11 cellular contexts compared by ENCODE assay signal in genomic region chr1:27116697-27117096, GRCh38. TPM values are rescaled to one million over a fixed set of nuclear protein-coding genes. Genes with fewer than 3 reads are reported as not detected.
DNase-seq lines count a peak whose midpoint lies in the region; ATAC-seq, FAIRE-seq and TF ChIP-seq lines count a peak whose summit lies in the region.
"Had no signal": no experiment of that assay in that cellular context is flagged by ENCODE, and none has a peak within 500 bp of the region (broad histone marks: within the 10 kb centered on the region; RNA-seq: fewer than 3 reads in every experiment).

No MANE protein-coding gene starts in this region.

- H3K27ac ChIP-seq in kidney (ENCODE audit: low read depth in 2 of 2, low read length in 2 of 2), result peak overlapping the region; percentile 16 to 78

- no peak overlapping the region for H3K4me3 Mint-ChIP-seq in activated T-helper 17 cell treated with anti-CD3 and anti-CD28 coated beads, Interleukin-2, amount 50 U/mL, for 72 hours

- H3K9me3 Mint-ChIP-seq in activated T-helper 17 cell treated with anti-CD3 and anti-CD28 coated beads, Interleukin-2, amount 50 U/mL, for 72 hours, result no peaks in the 10 kb centered on the region

- H3K4me1 ChIP-seq in kidney (ENCODE audit: control insufficient read depth in 1 of 2, insufficient read depth in 1 of 2, low read depth in 1 of 2, low read length in 2 of 2), result peaks cover 16 to 25% of the 10 kb centered on the region in 2 donors

- no peaks in the 10 kb centered on the region for H3K9me3 ChIP-seq in kidney (ENCODE audit: control insufficient read depth in 1 of 2, low read length in 2 of 2)

- peak; percentile 44 for DNase-seq in AG08395 (ENCODE audit: low spot score)
- DNase-seq in HCEC 1CT, result peak; percentile 48
- DNase-seq in kidney, result no peak
- DNase-seq in T-helper 1 cell, result no peak
- no peak for DNase-seq in COLO829 (ENCODE audit: low spot score)
- no peak for DNase-seq in activated CD4-positive, CD25-positive, alpha-beta regulatory T cell (lab: John Stamatoyannopoulos, UW)
- DNase-seq in activated gamma-delta T cell (lab: John Stamatoyannopoulos, UW), result no peak
- DNase-seq: activated effector memory CD4-positive, alpha-beta T cell treated with Interleukin-2 at 50 U/mL for 16 hours; NCI-H1930 had no signal

- ATAC-seq in activated T-helper 17 cell treated with anti-CD3 and anti-CD28 coated beads, Interleukin-2, amount 50 U/mL, for 72 hours (replicated peaks), result no peak
- ATAC-seq: SK-N-SH treated with all-trans-retinoic acid at 6 μM for 48 hours had no signal

- no peaks in the 10 kb centered on the region for H3K36me3 Mint-ChIP-seq in activated T-helper 17 cell treated with anti-CD3 and anti-CD28 coated beads, Interleukin-2, amount 50 U/mL, for 72 hours (ENCODE audit: low read depth)

- H3K4me1 Mint-ChIP-seq in activated T-helper 17 cell treated with anti-CD3 and anti-CD28 coated beads, Interleukin-2, amount 50 U/mL, for 72 hours, result peaks cover 24% of the 10 kb centered on the region

- FAIRE-seq in kidney (lab: Jason Lieb, UNC), result no peak

- intact Hi-C loops in kidney (cut with DNase I), result no loop called here

- H3K27me3 Mint-ChIP-seq in activated T-helper 17 cell treated with anti-CD3 and anti-CD28 coated beads, Interleukin-2, amount 50 U/mL, for 72 hours, result no peaks in the 10 kb centered on the region

- no peak overlapping the region for H3K4me3 ChIP-seq in kidney (ENCODE audit: low read length in 2 of 2)

- peak overlapping the region; percentile 47 for H3K27ac Mint-ChIP-seq in activated T-helper 17 cell treated with anti-CD3 and anti-CD28 coated beads, Interleukin-2, amount 50 U/mL, for 72 hours

- no peaks in the 10 kb centered on the region for H3K36me3 ChIP-seq in kidney (ENCODE audit: control insufficient read depth in 1 of 2, insufficient read depth in 2 of 2, low read length in 2 of 2)

- H3K9ac ChIP-seq in kidney (ENCODE audit: low read length in 2 of 2), result no peak overlapping the region

- no peak for TF ChIP-seq CTCF in kidney (IDR thresholded peaks at IDR 0.05; ENCODE audit: borderline replicate concordance, extremely low read depth, insufficient read depth)

RNA-seq across cellular contexts. Expression of gene SLC9A1, which starts 38.2 kb away (rescaled TPM):
- 10 to 100 TPM; 15.3 to 20.6 TPM for total RNA-seq in activated T-helper 17 cell treated with anti-CD3 and anti-CD28 coated beads, Interleukin-2, amount 50 U/mL, for 72 hours
- 29.8 TPM for total RNA-seq in kidney
- 19.3 TPM for polyA plus RNA-seq in kidney (ENCODE audit: insufficient read depth, low read depth, low replicate concordance)

Comparison
In these comparisons a context has a peak if more than half of its experiments do, and no peak if none do; other contexts are left out.
1. DNase-seq: peak in AG08395 (single experiment) and HCEC 1CT (single experiment); none in kidney (single experiment), T-helper 1 cell (0 of 5), COLO829 (single experiment), activated CD4-positive, CD25-positive, alpha-beta regulatory T cell (0 of 4) and activated gamma-delta T cell (single experiment).